8 cellular contexts compared by ENCODE assay signal in genomic region chr10:110305767-110306451, GRCh38. TPM values are rescaled to one million over a fixed set of nuclear protein-coding genes. Genes with fewer than 3 reads are reported as not detected.
DNase-seq lines count a peak whose midpoint lies in the region; ATAC-seq lines count a peak whose summit lies in the region.

No MANE protein-coding gene starts in this region.

- intact Hi-C loops in left colon (cut with DNase I, micrococcal nuclease) = no loop called here

- DNase-seq in stimulated activated CD4-positive, alpha-beta T cell treated with anti-CD3 and anti-CD28 coated beads, Interleukin-12 subunit alpha, Interleukin-12 subunit beta, amount 100 ng/mL, for 48 hours (ENCODE audit: low read depth in 2 of 3, low spot score in 1 of 3) = peak; percentile 22 to 58 (median 23)
- DNase-seq in stimulated activated CD4-positive, alpha-beta T cell treated with anti-CD3 and anti-CD28 coated beads, Interleukin-12 subunit alpha, Interleukin-12 subunit beta, amount 100 ng/mL, for 4 hours = no peak
- DNase-seq in NCI-H2029 treated with DMSO at 0.1 percent for 48 hours (lab: John Stamatoyannopoulos, UW) (peak; percentile 36), T-helper 22 cell (ENCODE audit: low read depth) (peak; percentile 31), cerebellar cortex (ENCODE audit: low spot score) (peak; percentile 91), left colon (peak; percentile 18 to 29)
- DNase-seq in stimulated activated CD4-positive, alpha-beta T cell treated with anti-CD3 and anti-CD28 coated beads, TNF-alpha, amount 100 ng/mL, for 24 hours (ENCODE audit: low read depth in 3 of 3) = peak in 2 of 3 experiments; percentile 30 to 37

- peak; percentile 54 for ATAC-seq in HG02885 (IDR thresholded peaks at IDR 0.05; ENCODE audit: poor library complexity, unreplicated experiment)
- peak; percentile 45 for ATAC-seq in left colon

RNA-seq across cellular contexts. Expression of gene SMNDC1, which starts 1.2 kb away (rescaled TPM):
- 10 to 100 TPM; 24.3 to 24.7 TPM for total RNA-seq in left colon
